In the genomic region with DNA sequence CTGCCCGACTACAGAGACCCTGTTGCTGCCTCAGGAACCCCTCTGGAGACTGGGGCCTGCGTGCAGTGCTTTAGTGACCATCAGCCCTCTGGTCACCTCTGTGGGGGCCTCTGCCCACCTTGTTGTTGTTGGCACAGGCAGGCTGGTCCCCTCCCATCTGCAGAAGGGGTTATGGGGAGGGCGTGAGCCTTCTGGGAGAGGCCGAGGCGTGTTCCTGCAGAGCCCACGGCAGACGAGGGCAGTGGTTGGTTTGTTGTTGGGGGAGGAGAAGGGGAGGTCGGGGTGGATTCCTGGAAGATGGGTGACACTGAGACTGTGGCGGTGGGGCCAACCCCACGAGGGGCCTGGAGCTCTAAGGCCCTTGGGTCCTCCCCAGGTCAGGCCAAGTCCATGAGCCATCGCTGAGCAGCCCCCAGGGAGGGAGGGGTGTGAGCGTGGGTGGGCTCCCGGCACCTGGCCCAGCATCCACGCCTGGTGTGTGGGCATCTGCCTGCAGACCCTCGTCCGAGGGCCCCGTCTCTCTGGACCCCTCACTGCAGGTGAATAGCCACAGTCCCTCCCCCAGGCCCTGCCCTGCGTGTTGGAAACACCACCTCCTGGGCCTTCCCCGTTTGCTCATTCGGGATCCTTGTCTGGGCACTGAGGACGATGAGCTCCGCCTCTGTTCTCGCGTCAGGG, we compare ENCODE assay signal across 15 cellular contexts. TPM values are rescaled to one million over a fixed set of nuclear protein-coding genes. Genes with fewer than 3 reads are reported as not detected.
A peak's percentile ranks its signal among the peaks of the same experiment; 100 is the strongest.
DNase-seq lines count a peak whose midpoint lies in the region; ATAC-seq, FAIRE-seq and TF ChIP-seq lines count a peak whose summit lies in the region.
"Had no signal": no experiment of that assay in that cellular context is flagged by ENCODE, and none has a peak within 500 bp of the region (broad histone marks: within the 10 kb centered on the region; RNA-seq: fewer than 3 reads in every experiment).

No MANE protein-coding gene starts in this region.

- CTCF ChIA-PET in K562 (lab: Yijun Ruan, JAX; ENCODE audit: low intra/inter-chr PET ratio): no interaction called here

- BruUV-seq in K562 (replicated peaks; lab: Mats Ljungman, UMichigan): no TSS peak

- no peak overlapping the region for H3K4me3 ChIP-seq in K562
- H3K4me3 ChIP-seq: HAP-1 had no signal

- peaks cover 0 to 58% of the 10 kb centered on the region in 2 experiments; a peak in 2 of 5 replicates for H3K4me1 ChIP-seq in K562 (replicated peaks in 1 of 2; ENCODE audit: control insufficient read depth in 2 of 2, insufficient read depth in 2 of 2, low read length in 2 of 2)
- H3K4me1 ChIP-seq: HAP-1 had no signal

- H3K9me3 ChIP-seq in K562 (replicated peaks; ENCODE audit: control insufficient read depth, insufficient read depth, low read depth, low read length): peaks cover 2% of the 10 kb centered on the region; the same call in 1 of the 2 replicates
- H3K9me3 ChIP-seq: SK-N-SH had no signal

- peaks cover 4% of the 10 kb centered on the region for H3K9me3 Mint-ChIP-seq in stimulated activated effector memory CD8-positive, alpha-beta T cell treated with anti-CD3 and anti-CD28 coated beads, Interleukin-12 subunit alpha, Interleukin-12 subunit beta, amount 100 ng/mL, for 72 hours

- H3K27ac ChIP-seq in K562 (ENCODE audit: extremely low read depth, low read depth, low read length) (no peak overlapping the region), layer of hippocampus (ENCODE audit: low read depth, low read length) (peak overlapping the region; percentile 81)

- H3K36me3 ChIP-seq in K562 (ENCODE audit: control insufficient read depth, insufficient read depth, low read length): peaks cover 19% of the 10 kb centered on the region; the same call in 2 of the 3 replicates

- FAIRE-seq in K562 (lab: Jason Lieb, UNC): no peak

- H3K27me3 ChIP-seq in K562 (ENCODE audit: control insufficient read depth in 2 of 2, insufficient read depth in 2 of 2, low read length in 2 of 2) (no peaks in the 10 kb centered on the region), layer of hippocampus (ENCODE audit: control insufficient read depth, insufficient read depth, low read length) (no peaks in the 10 kb centered on the region)

- H4K20me1 ChIP-seq in K562 (replicated peaks; ENCODE audit: control insufficient read depth, insufficient read depth, low read length): no peaks in the 10 kb centered on the region; the same call in 1 of the 2 replicates

- no peak overlapping the region for H2AFZ ChIP-seq in K562 (ENCODE audit: low read depth, low read length)

- in situ Hi-C loops in G401 (cut with HindIII; ENCODE audit: low sequenced_read_pairs) (no loop called here), K562 (cut with MboI) (no loop called here)

- POLR2A ChIA-PET in K562 (lab: Yijun Ruan, JAX): interaction anchor here (0.7 kb wide), 1 partner anchor 9 kb away, joined by 4 read pairs; no protein-coding TSS in a partner anchor

- H3K4me2 ChIP-seq in K562 (ENCODE audit: insufficient read depth, low read length): no peak overlapping the region
- H3K4me2 ChIP-seq: SK-N-SH had no signal

- no peaks in the 10 kb centered on the region for H3K79me2 ChIP-seq in K562 (ENCODE audit: control insufficient read depth, insufficient read depth, low read length)

- peaks cover 18% of the 10 kb centered on the region for H3K4me1 Mint-ChIP-seq in stimulated activated effector memory CD8-positive, alpha-beta T cell treated with anti-CD3 and anti-CD28 coated beads, Interleukin-12 subunit alpha, Interleukin-12 subunit beta, amount 100 ng/mL, for 72 hours

- no peak for TF ChIP-seq POLR2A in K562 (conservative IDR thresholded peaks at IDR 0.05)

- peaks cover 6% of the 10 kb centered on the region for H3K9me1 ChIP-seq in K562 (ENCODE audit: control insufficient read depth, insufficient read depth, low read length)

- no peak for TF ChIP-seq CTCF in K562 (IDR thresholded peaks at IDR 0.05 in 2 of 3, conservative IDR thresholded peaks at IDR 0.05 in 1 of 3; ENCODE audit: insufficient read depth in 2 of 3, low read depth in 1 of 3, low read length in 3 of 3)

- 76% methylated on average over 17 of the region's 24 CpGs for WGBS in K562 (ENCODE audit: insufficient coverage, low coverage, missing lambda C conversion rate)

- H3K9ac ChIP-seq in K562 (ENCODE audit: insufficient read depth in 1 of 2, low read depth in 2 of 2, low read length in 2 of 2): no peak overlapping the region; a peak in 1 of 4 replicates
- H3K9ac ChIP-seq: SK-N-SH had no signal

- TF ChIP-seq EP300 in K562 (IDR thresholded peaks at IDR 0.05; ENCODE audit: low read length): no peak

- H3K4me3 Mint-ChIP-seq in stimulated activated effector memory CD8-positive, alpha-beta T cell treated with anti-CD3 and anti-CD28 coated beads, Interleukin-12 subunit alpha, Interleukin-12 subunit beta, amount 100 ng/mL, for 72 hours: no peak overlapping the region

- no peak for ATAC-seq in K562
- ATAC-seq in stimulated activated effector memory CD8-positive, alpha-beta T cell treated with anti-CD3 and anti-CD28 coated beads, Interleukin-12 subunit alpha, Interleukin-12 subunit beta, amount 100 ng/mL, for 72 hours: no peak
- ATAC-seq in GM18858 (IDR thresholded peaks at IDR 0.05; ENCODE audit: unreplicated experiment): no peak

- peaks cover 4% of the 10 kb centered on the region for H3K36me3 Mint-ChIP-seq in stimulated activated effector memory CD8-positive, alpha-beta T cell treated with anti-CD3 and anti-CD28 coated beads, Interleukin-12 subunit alpha, Interleukin-12 subunit beta, amount 100 ng/mL, for 72 hours

- H3K27ac Mint-ChIP-seq in stimulated activated effector memory CD8-positive, alpha-beta T cell treated with anti-CD3 and anti-CD28 coated beads, Interleukin-12 subunit alpha, Interleukin-12 subunit beta, amount 100 ng/mL, for 72 hours: peak overlapping the region; percentile 17

- TF ChIP-seq RAD21 in K562 (CRISPR knock-in tag; conservative IDR thresholded peaks at IDR 0.05 in 1 of 2, IDR thresholded peaks at IDR 0.05 in 1 of 2): no peak

- DNase-seq in G401 (ENCODE audit: low spot score): peak; percentile 51
- DNase-seq in K562 (ENCODE audit: extremely low read depth in 1 of 4, low spot score in 3 of 4): no peak
- no peak for DNase-seq in stimulated activated effector memory CD8-positive, alpha-beta T cell treated with anti-CD3 and anti-CD28 coated beads, Interleukin-12 subunit alpha, Interleukin-12 subunit beta, amount 100 ng/mL, for 72 hours (ENCODE audit: low spot score in 2 of 2)
- no peak for DNase-seq in HuH-7.5 (ENCODE audit: low spot score)
- no peak for DNase-seq in activated CD4-positive, CD25-positive, alpha-beta regulatory T cell treated with anti-CD3 and anti-CD28 coated beads, Interleukin-2, amount 50 U/mL, for 72 hours
- no peak for DNase-seq in NCI-H2227 treated with DMSO at 0.1 percent for 48 hours (lab: John Stamatoyannopoulos, UW)
- DNase-seq: ACHN, NCI-H1436 treated with DMSO at 0.1 percent for 48 hours, NCI-H2081 treated with DMSO at 0.1 percent for 48 hours, NCI-H345, NCI-H69, SK-N-SH had no signal

- intact Hi-C loops in K562 (cut with micrococcal nuclease): no loop called here

TF ChIP-seq in K562, 482 proteins besides CTCF, POLR2A, EP300 and RAD21:
- TF ChIP-seq BCL6 (CRISPR knock-in tag; IDR thresholded peaks at IDR 0.05) (no peak), POLR2G (IDR thresholded peaks at IDR 0.05; ENCODE audit: low read depth, low read length) (peak; percentile 43; the same call in 1 of the 2 replicates), HDAC2 (IDR thresholded peaks at IDR 0.05) (no peak), NONO (IDR thresholded peaks at IDR 0.05; ENCODE audit: low read depth in 2 of 2, low read length in 1 of 2) (no peak)

RNA-seq across cellular contexts. Expression of a gene that starts 23.6 kb away (rescaled TPM):
- total RNA-seq in G401 (2014; rRNA removed; shearing (Covaris generic)): 9.5 and 10.2 TPM in 2 replicates
- 25.5 and 41.9 TPM in 2 replicates for total RNA-seq in K562 (2011; cell fraction: chromatin; rRNA removed; ENCODE audit: low replicate concordance)
- 25.0 and 40.7 TPM in 2 replicates for total RNA-seq in K562 (2011; cell fraction: nucleolus; rRNA removed)
- total RNA-seq in K562 (2011; cell fraction: nucleoplasm; rRNA removed): 23.3 and 28.3 TPM in 2 replicates
- 21.7 and 24.6 TPM in 2 replicates for total RNA-seq in K562 (2014; rRNA removed)
- 1.1 and 1.3 TPM in 2 replicates for total RNA-seq in K562 (2014; rRNA removed; fragmentation: Illumina TruSeq; extraction: Trizol)
- total RNA-seq in K562 (2015; rRNA removed; fragmentation: Illumina TruSeq; extraction: Trizol): 7.3 and 12.9 TPM in 2 replicates
- 112 and 129 TPM in 2 replicates for total RNA-seq in K562 (2021)
- 1.9 and 4.3 TPM in 2 replicates for polyA plus RNA-seq in K562 (2011; rRNA removed)
- 3.7 and 13.3 TPM in 2 replicates for polyA plus RNA-seq in K562 (2011; cell fraction: cytosol; rRNA removed)
- polyA plus RNA-seq in K562 (2011; cell fraction: nucleus; rRNA removed): 16.7 and 51.7 TPM in 2 replicates
- 41.9 and 54.8 TPM in 2 replicates for polyA plus RNA-seq in K562 (2012)
- 29.3 and 35.8 TPM in 2 replicates for polyA plus RNA-seq in K562 (2014; fragmentation: Illumina TruSeq; extraction: Trizol)
- under 1 TPM; 0.24 to 0.29 TPM for polyA plus RNA-seq in K562 (2014; fragmentation: Nextera tagmentation; extraction: Ambion mirVana)
- polyA plus RNA-seq in K562 (2014; rRNA removed): 27.4 and 32.3 TPM in 2 replicates
- 0.81 and 1.8 TPM in 2 replicates for polyA minus RNA-seq in K562 (2011; rRNA and poly(A)+ RNA removed)
- 21.0 and 29.9 TPM in 2 replicates for polyA minus RNA-seq in K562 (2011; cell fraction: cytosol; rRNA and poly(A)+ RNA removed)
- polyA minus RNA-seq in K562 (2011; cell fraction: nucleus; rRNA and poly(A)+ RNA removed): 9.0 and 9.3 TPM in 2 replicates
